23 cellular contexts compared by ENCODE assay signal in genomic region chr7:46253500-46253899, GRCh38.
DNase-seq lines count a peak whose midpoint lies in the region; ATAC-seq, FAIRE-seq and TF ChIP-seq lines count a peak whose summit lies in the region.
"Had no signal": no experiment of that assay in that cellular context is flagged by ENCODE, and none has a peak within 500 bp of the region (broad histone marks: within the 10 kb centered on the region; RNA-seq: fewer than 3 reads in every experiment).

No MANE protein-coding gene starts in this region.

- H3K4me3 Mint-ChIP-seq in Calu3 (ENCODE audit: low read depth, unreplicated experiment) (no peak overlapping the region), mesothelial cell of epicardium (no peak overlapping the region), natural killer cell (no peak overlapping the region)

- H3K27me3 Mint-ChIP-seq in Calu3 (ENCODE audit: unreplicated experiment) (no peaks in the 10 kb centered on the region), mesothelial cell of epicardium (ENCODE audit: low read depth) (no peaks in the 10 kb centered on the region), natural killer cell (ENCODE audit: low read depth in 2 of 2) (no peaks in the 10 kb centered on the region)

- H2BK20ac ChIP-seq in IMR-90 (ENCODE audit: low read depth, low read length) = peak overlapping the region; percentile 77; the same call in 1 of the 2 replicates

- H2AK9ac ChIP-seq in IMR-90 (replicated peaks; ENCODE audit: low read depth, low read length, poor library complexity) = no peak overlapping the region

- H3K9me3 Mint-ChIP-seq in Calu3 (ENCODE audit: low read depth, unreplicated experiment) (no peaks in the 10 kb centered on the region), mesothelial cell of epicardium (peaks cover 52% of the 10 kb centered on the region), natural killer cell (peaks cover 7 to 16% of the 10 kb centered on the region in 2 donors)

- TF ChIP-seq POLR2A in IMR-90 (IDR thresholded peaks at IDR 0.05; ENCODE audit: low read depth, low read length) = no peak
- TF ChIP-seq POLR2A in spleen (IDR thresholded peaks at IDR 0.05) = no peak

- H3K4me3 ChIP-seq in IMR-90 (ENCODE audit: insufficient read depth, low read depth, low read length) (no peak overlapping the region), bronchial epithelial cell (ENCODE audit: low read depth, low read length) (no peak overlapping the region), SJCRH30 (no peak overlapping the region), spleen (no peak overlapping the region)
- H3K4me3 ChIP-seq: BLaER1 treated with 17β-estradiol and CSF1 and Interleukin-3, amounts not matched to agents 10 nM and 100 nM; GM23248; HAP-1; SJSA1 had no signal

- 0 out of 2 replicates have a peak overlapping the region, but pooled peaks have one; percentile 29 for H3K14ac ChIP-seq in IMR-90 (replicated peaks; ENCODE audit: low read depth, low read length)

- H2AFZ ChIP-seq in IMR-90 (replicated peaks; ENCODE audit: low read length, poor library complexity) = no peak overlapping the region
- H2AFZ ChIP-seq: GM23248 had no signal

- H3K36me3 Mint-ChIP-seq in Calu3 (ENCODE audit: insufficient read depth, unreplicated experiment) = no peaks in the 10 kb centered on the region
- peaks cover 21% of the 10 kb centered on the region for H3K36me3 Mint-ChIP-seq in mesothelial cell of epicardium
- H3K36me3 Mint-ChIP-seq in natural killer cell = no peaks in the 10 kb centered on the region

- H3K27ac Mint-ChIP-seq in Calu3 (ENCODE audit: unreplicated experiment) (peak overlapping the region; percentile 10), mesothelial cell of epicardium (peak overlapping the region; percentile 13), natural killer cell (no peak overlapping the region)

- H3K9ac ChIP-seq in IMR-90 (ENCODE audit: low read depth, low read length) = no peak overlapping the region
- H3K9ac ChIP-seq: BLaER1 treated with 17β-estradiol and CSF1 and Interleukin-3, amounts not matched to agents 10 nM and 100 nM; GM23248 had no signal

- dilution Hi-C loops in IMR-90 (cut with HindIII; ENCODE audit: low sequenced_read_pairs, unreplicated experiment) = no loop called here

- H3K9me1 ChIP-seq in IMR-90 (ENCODE audit: insufficient read depth, low read length) = peaks cover 3% of the 10 kb centered on the region; the same call in 1 of the 2 replicates

- H2BK15ac ChIP-seq in IMR-90 (ENCODE audit: low read depth, low read length) = no peak overlapping the region; the same call in 2 of the 3 replicates

- peaks cover 6% of the 10 kb centered on the region for H3K4me1 ChIP-seq in IMR-90 (ENCODE audit: control insufficient read depth, insufficient read depth, low read length)
- no peaks in the 10 kb centered on the region for H3K4me1 ChIP-seq in SJCRH30
- H3K4me1 ChIP-seq in spleen = no peaks in the 10 kb centered on the region
- H3K4me1 ChIP-seq: BLaER1 treated with 17β-estradiol and CSF1 and Interleukin-3, amounts not matched to agents 10 nM and 100 nM; HAP-1 had no signal

- no peak overlapping the region for H4K8ac ChIP-seq in IMR-90 (ENCODE audit: low read depth in 2 of 2, low read length in 2 of 2)

- H3K18ac ChIP-seq in IMR-90 (ENCODE audit: low read depth, low read length) = no peak overlapping the region

- FAIRE-seq in bronchial epithelial cell (lab: Jason Lieb, UNC) = no peak

- H4K91ac ChIP-seq in IMR-90 (ENCODE audit: insufficient read depth, low read depth, low read length) = no peak overlapping the region

- peaks cover 32% of the 10 kb centered on the region for H3K4me1 Mint-ChIP-seq in Calu3 (ENCODE audit: low read depth, unreplicated experiment)
- H3K4me1 Mint-ChIP-seq in mesothelial cell of epicardium = peaks cover 18% of the 10 kb centered on the region
- no peaks in the 10 kb centered on the region for H3K4me1 Mint-ChIP-seq in natural killer cell

- no peak overlapping the region for H3K23ac ChIP-seq in IMR-90 (ENCODE audit: low read depth, low read length)

- H3K56ac ChIP-seq in IMR-90 (ENCODE audit: extremely low read depth, insufficient read depth, low read length) = no peak overlapping the region

- H4K20me1 ChIP-seq in IMR-90 (ENCODE audit: insufficient read depth, low read length) = no peaks in the 10 kb centered on the region
- H4K20me1 ChIP-seq: BLaER1 treated with 17β-estradiol and CSF1 and Interleukin-3, amounts not matched to agents 10 nM and 100 nM had no signal

- no peak overlapping the region for H3K4ac ChIP-seq in IMR-90 (ENCODE audit: low read depth, low read length)

- no peak overlapping the region for H2BK5ac ChIP-seq in IMR-90 (ENCODE audit: low read depth, low read length, poor library complexity, severe bottlenecking)

- no peak overlapping the region for H2AK5ac ChIP-seq in IMR-90 (ENCODE audit: low read depth, low read length)

- POLR2A ChIA-PET in IMR-90 (lab: Charles Lee; ENCODE audit: unreplicated experiment) = no interaction called here

- WGBS in IMR-90 (ENCODE audit: extremely low coverage in 2 of 2, insufficient read length in 1 of 2), 2 experiments = 90% methylated on average over 1 of the region's 1 CpG; no CpG with 5 or more reads in 1 of the 2 experiments
- 75 to 90% (median 81%) methylated on average over 1 of the region's 1 CpG for WGBS in spleen, 5 donors

- H3K36me3 ChIP-seq in IMR-90 (ENCODE audit: control insufficient read depth, insufficient read depth, low read length) (no peaks in the 10 kb centered on the region), bronchial epithelial cell (ENCODE audit: control insufficient read depth, insufficient read depth, low read length) (no peaks in the 10 kb centered on the region), SJCRH30 (no peaks in the 10 kb centered on the region), spleen (no peaks in the 10 kb centered on the region)
- H3K36me3 ChIP-seq: BLaER1 treated with 17β-estradiol and CSF1 and Interleukin-3, amounts not matched to agents 10 nM and 100 nM; HAP-1; SJSA1 had no signal

- no peaks in the 10 kb centered on the region for H3K9me3 ChIP-seq in IMR-90 (ENCODE audit: control insufficient read depth, insufficient read depth, low read length)
- H3K9me3 ChIP-seq in SJCRH30 (replicated peaks) = no peaks in the 10 kb centered on the region
- peaks cover 0 to 4% (median 0%) of the 10 kb centered on the region in 8 donors for H3K9me3 ChIP-seq in spleen
- H3K9me3 ChIP-seq: BLaER1 treated with 17β-estradiol and CSF1 and Interleukin-3, amounts not matched to agents 10 nM and 100 nM; HAP-1; SJSA1 had no signal

- H2BK120ac ChIP-seq in IMR-90 (ENCODE audit: low read depth, low read length) = no peak overlapping the region

- H3K27ac ChIP-seq in IMR-90 (ENCODE audit: insufficient read depth, low read length) (no peak overlapping the region), SJCRH30 (no peak overlapping the region), spleen (no peak overlapping the region)
- H3K27ac ChIP-seq: BLaER1 treated with 17β-estradiol and CSF1 and Interleukin-3, amounts not matched to agents 10 nM and 100 nM; GM23248; RWPE1; SJSA1 had no signal

- CTCF ChIA-PET in Calu3 (lab: Charles Lee) (no interaction called here), IMR-90 (lab: Yijun Ruan, JAX) (interaction anchor here (0.7 kb wide), 1 partner anchor 28 kb away, joined by 3 read pairs; no protein-coding TSS in a partner anchor)

- H3K79me1 ChIP-seq in IMR-90 (ENCODE audit: low read depth in 1 of 2, low read length in 2 of 2) = no peaks in the 10 kb centered on the region

- no peak overlapping the region for H3K4me2 ChIP-seq in IMR-90 (ENCODE audit: low read depth, low read length)
- H3K4me2 ChIP-seq: BLaER1 treated with 17β-estradiol and CSF1 and Interleukin-3, amounts not matched to agents 10 nM and 100 nM had no signal

- H3K27me3 ChIP-seq in IMR-90 (ENCODE audit: control insufficient read depth, insufficient read depth, low read length) (no peaks in the 10 kb centered on the region), bronchial epithelial cell (ENCODE audit: control insufficient read depth, insufficient read depth, low read length) (no peaks in the 10 kb centered on the region), SJCRH30 (no peaks in the 10 kb centered on the region), spleen (replicated peaks in 1 of 7) (no peaks in the 10 kb centered on the region)
- H3K27me3 ChIP-seq: BLaER1 treated with 17β-estradiol and CSF1 and Interleukin-3, amounts not matched to agents 10 nM and 100 nM; SJSA1 had no signal

- no peak overlapping the region for H4K5ac ChIP-seq in IMR-90 (ENCODE audit: low read depth, low read length)

- in situ Hi-C loops in IMR-90 (cut with MboI; ENCODE audit: low sequenced_read_pairs) = no loop called here

- BruUV-seq in Calu3 (replicated peaks; lab: Mats Ljungman, UMichigan) (no TSS peak), IMR-90 (replicated peaks; lab: Mats Ljungman, UMichigan) (no TSS peak)

- DNase-seq in Calu3 (peak; percentile 34), IMR-90 (no peak), bronchial epithelial cell (ENCODE audit: low read depth) (peak; percentile 28), mesothelial cell of epicardium (ENCODE audit: low spot score in 2 of 2, unreplicated experiment in 2 of 2) (no peak), SJCRH30 (no peak), spleen (no peak), head of caudate nucleus (no peak), natural killer cell (no peak)
- DNase-seq: DMS 273 treated with DMSO at 0.1 percent for 48 hours; GF-D8; GM23248; NCI-H1092 treated with DMSO at 0.1 percent for 48 hours; NCI-H146; NCI-H2029 treated with DMSO at 0.1 percent for 48 hours; NCI-H2171; NCI-H446 treated with DMSO at 0.1 percent for 48 hours; NCI-H69; NK-92 treated with Interleukin-12 subunit alpha and Interleukin-12 subunit beta, amount 100 ng/mL, for 24 hours; SW 1271 had no signal

- intact Hi-C loops in Calu3 (cut with micrococcal nuclease; ENCODE audit: unreplicated experiment) (no loop called here), IMR-90 (cut with micrococcal nuclease) (no loop called here), spleen (cut with DNase I; ENCODE audit: low total_unique reads) (no loop called here), head of caudate nucleus (cut with DNase I) (no loop called here), natural killer cell (cut with micrococcal nuclease) (no loop called here)

- no peak for TF ChIP-seq CTCF in Calu3 (IDR thresholded peaks at IDR 0.05; ENCODE audit: unreplicated experiment)
- TF ChIP-seq CTCF in IMR-90 (conservative IDR thresholded peaks at IDR 0.05; ENCODE audit: low read depth, low read length) = no peak
- no peak for TF ChIP-seq CTCF in bronchial epithelial cell (IDR thresholded peaks at IDR 0.05; ENCODE audit: insufficient read depth, low read length, severe bottlenecking)
- no peak for TF ChIP-seq CTCF in mesothelial cell of epicardium (IDR thresholded peaks at IDR 0.05; ENCODE audit: unreplicated experiment)
- no peak for TF ChIP-seq CTCF in spleen (IDR thresholded peaks at IDR 0.05 in 8 of 11, conservative IDR thresholded peaks at IDR 0.05 in 3 of 11)
- TF ChIP-seq CTCF in natural killer cell (IDR thresholded peaks at IDR 0.05) = no peak

- no peak for ATAC-seq in IMR-90 (ENCODE audit: low read depth)
- no peak for ATAC-seq in natural killer cell

- no peak for TF ChIP-seq RAD21 in IMR-90 (IDR thresholded peaks at IDR 0.05; ENCODE audit: low read length)

Comparison
In these comparisons a context has a peak if more than half of its experiments do, and no peak if none do; other contexts are left out.
1. DNase-seq: peak in Calu3 (single experiment) and bronchial epithelial cell (single experiment); none in IMR-90 (single experiment), mesothelial cell of epicardium (0 of 2), SJCRH30 (0 of 2), spleen (single experiment), head of caudate nucleus (0 of 42) and natural killer cell (single experiment).
2. H3K27ac Mint-ChIP-seq: peak in Calu3 (single experiment) and mesothelial cell of epicardium (single experiment); none in natural killer cell (0 of 2).